17 cellular contexts compared by ENCODE assay signal in genomic region chr11:44916797-44917196, GRCh38. TPM values are rescaled to one million over a fixed set of nuclear protein-coding genes. Genes with fewer than 3 reads are reported as not detected.
DNase-seq lines count a peak whose midpoint lies in the region; ATAC-seq, FAIRE-seq and TF ChIP-seq lines count a peak whose summit lies in the region.
"Had no signal": no experiment of that assay in that cellular context is flagged by ENCODE, and none has a peak within 500 bp of the region (broad histone marks: within the 10 kb centered on the region; RNA-seq: fewer than 3 reads in every experiment).

No MANE protein-coding gene starts in this region.

- intact Hi-C loops in dendritic cell treated with granulocyte-macrophage colony-stimulating factor and Interleukin-4, amounts not matched to agents 40 ng/mL and 50 ng/mL, for 4 days (cut with micrococcal nuclease), result loop anchor here (10.0 kb wide), 1 partner anchor 418 kb away; no protein-coding TSS in a partner anchor
- intact Hi-C loops in pancreas (cut with DNase I), result loop anchor here in 2 of 3 donors (10.0 kb wide), 2 partner anchors 292 to 362 kb away; no protein-coding TSS in a partner anchor

- no peaks in the 10 kb centered on the region for H3K4me1 ChIP-seq in pancreas
- H3K4me1 ChIP-seq: vagina had no signal

- H3K36me3 Mint-ChIP-seq in dendritic cell treated with granulocyte-macrophage colony-stimulating factor and Interleukin-4, amounts not matched to agents 40 ng/mL and 50 ng/mL, for 4 days (ENCODE audit: low read depth), result no peaks in the 10 kb centered on the region
- no peaks in the 10 kb centered on the region for H3K36me3 Mint-ChIP-seq in T-helper 2 cell treated with Interferon-gamma antibody and Interleukin-4, amounts not matched to agents 5 μg/mL and 100 μg/mL, for 36 hours (ENCODE audit: low read depth)

- FAIRE-seq in GM12892 (lab: Jason Lieb, UNC), result peak; percentile 89
- FAIRE-seq in pancreas (lab: Jason Lieb, UNC), result no peak
- FAIRE-seq: frontal cortex, HTR-8/SVneo had no signal

- TF ChIP-seq CTCF in NB4 (IDR thresholded peaks at IDR 0.05; ENCODE audit: low read depth, low read length) (no peak), pancreas (IDR thresholded peaks at IDR 0.05) (no peak)

- H3K27me3 Mint-ChIP-seq in dendritic cell treated with granulocyte-macrophage colony-stimulating factor and Interleukin-4, amounts not matched to agents 40 ng/mL and 50 ng/mL, for 4 days, result peaks cover 46% of the 10 kb centered on the region
- no peaks in the 10 kb centered on the region for H3K27me3 Mint-ChIP-seq in T-helper 2 cell treated with Interferon-gamma antibody and Interleukin-4, amounts not matched to agents 5 μg/mL and 100 μg/mL, for 36 hours (ENCODE audit: low read depth)

- no peak overlapping the region for H3K27ac ChIP-seq in pancreas
- H3K27ac ChIP-seq: neural progenitor cell, vagina had no signal

- H3K9me3 ChIP-seq in pancreas, result no peaks in the 10 kb centered on the region
- H3K9me3 ChIP-seq: vagina had no signal

- no peaks in the 10 kb centered on the region for H3K36me3 ChIP-seq in pancreas
- H3K36me3 ChIP-seq: neural progenitor cell, vagina had no signal

- peak overlapping the region; percentile 70 for H3K27ac Mint-ChIP-seq in dendritic cell treated with granulocyte-macrophage colony-stimulating factor and Interleukin-4, amounts not matched to agents 40 ng/mL and 50 ng/mL, for 4 days
- no peak overlapping the region for H3K27ac Mint-ChIP-seq in T-helper 2 cell treated with Interferon-gamma antibody and Interleukin-4, amounts not matched to agents 5 μg/mL and 100 μg/mL, for 36 hours
- H3K27ac Mint-ChIP-seq: neural progenitor cell had no signal

- TF ChIP-seq POLR2A in GM12892 (IDR thresholded peaks at IDR 0.05; ENCODE audit: low read depth, low read length), result no peak
- no peak for TF ChIP-seq POLR2A in NB4 (IDR thresholded peaks at IDR 0.05; ENCODE audit: extremely low read depth, insufficient read length)

- H3K27me3 ChIP-seq in pancreas, result no peaks in the 10 kb centered on the region
- H3K27me3 ChIP-seq: neural progenitor cell, vagina had no signal

- peaks cover 26% of the 10 kb centered on the region for H3K4me1 Mint-ChIP-seq in dendritic cell treated with granulocyte-macrophage colony-stimulating factor and Interleukin-4, amounts not matched to agents 40 ng/mL and 50 ng/mL, for 4 days (ENCODE audit: low read depth)
- no peaks in the 10 kb centered on the region for H3K4me1 Mint-ChIP-seq in T-helper 2 cell treated with Interferon-gamma antibody and Interleukin-4, amounts not matched to agents 5 μg/mL and 100 μg/mL, for 36 hours (ENCODE audit: low read depth)

- no peak overlapping the region for H3K4me3 Mint-ChIP-seq in dendritic cell treated with granulocyte-macrophage colony-stimulating factor and Interleukin-4, amounts not matched to agents 40 ng/mL and 50 ng/mL, for 4 days
- H3K4me3 Mint-ChIP-seq in T-helper 2 cell treated with Interferon-gamma antibody and Interleukin-4, amounts not matched to agents 5 μg/mL and 100 μg/mL, for 36 hours, result no peak overlapping the region
- H3K4me3 Mint-ChIP-seq: neural progenitor cell had no signal

- ATAC-seq in pancreas, result peak in 3 of 4 donors; percentile 22 to 57 (median 24)

- 63 to 70% methylated on average over 9 of the region's 9 CpGs for whole genome bisulfite sequencing in pancreas, 2 donors

- DNase-seq in GM12892 (ENCODE audit: insufficient read length), result no peak
- peak; percentile 48 for DNase-seq in NB4 (ENCODE audit: low read depth)
- DNase-seq in pancreas, result no peak
- no peak for DNase-seq in T-helper 2 cell treated with Interferon-gamma antibody and Interleukin-4, amounts not matched to agents 5 μg/mL and 100 μg/mL, for 36 hours (ENCODE audit: low spot score)
- DNase-seq in NCI-H1105 (lab: John Stamatoyannopoulos, UW), result no peak
- no peak for DNase-seq in NCI-H345 (lab: John Stamatoyannopoulos, UW)
- DNase-seq: activated CD4-positive, alpha-beta T cell treated with anti-CD3 and anti-CD28 coated beads, Interleukin-2, amount 50 U/mL, for 48 hours; amygdala; C1 segment of cervical spinal cord; mesenchymal stem cell; stimulated activated naive CD4-positive, alpha-beta T cell; T1000 had no signal

- H3K9me3 Mint-ChIP-seq in dendritic cell treated with granulocyte-macrophage colony-stimulating factor and Interleukin-4, amounts not matched to agents 40 ng/mL and 50 ng/mL, for 4 days, result no peaks in the 10 kb centered on the region
- H3K9me3 Mint-ChIP-seq in T-helper 2 cell treated with Interferon-gamma antibody and Interleukin-4, amounts not matched to agents 5 μg/mL and 100 μg/mL, for 36 hours, result no peaks in the 10 kb centered on the region
- H3K9me3 Mint-ChIP-seq: neural progenitor cell had no signal

- H3K4me3 ChIP-seq in NB4 (ENCODE audit: low read depth, low read length), result no peak overlapping the region
- H3K4me3 ChIP-seq in pancreas, result no peak overlapping the region
- H3K4me3 ChIP-seq: neural progenitor cell, vagina had no signal

RNA-seq across cellular contexts. Expression of gene TP53I11, which starts 33.9 kb away (rescaled TPM):
- polyA plus RNA-seq in GM12892 (2012; ENCODE audit: missing spikeins), result not detected
- total RNA-seq in pancreas, result 10 to 100 TPM; 22.3 to 40.2 (median 30.5) TPM
- polyA plus RNA-seq in pancreas, result 10 to 100 TPM; 18.8 to 29.2 TPM
